ENCODE assay signal across 23 cellular contexts in the genomic region with DNA sequence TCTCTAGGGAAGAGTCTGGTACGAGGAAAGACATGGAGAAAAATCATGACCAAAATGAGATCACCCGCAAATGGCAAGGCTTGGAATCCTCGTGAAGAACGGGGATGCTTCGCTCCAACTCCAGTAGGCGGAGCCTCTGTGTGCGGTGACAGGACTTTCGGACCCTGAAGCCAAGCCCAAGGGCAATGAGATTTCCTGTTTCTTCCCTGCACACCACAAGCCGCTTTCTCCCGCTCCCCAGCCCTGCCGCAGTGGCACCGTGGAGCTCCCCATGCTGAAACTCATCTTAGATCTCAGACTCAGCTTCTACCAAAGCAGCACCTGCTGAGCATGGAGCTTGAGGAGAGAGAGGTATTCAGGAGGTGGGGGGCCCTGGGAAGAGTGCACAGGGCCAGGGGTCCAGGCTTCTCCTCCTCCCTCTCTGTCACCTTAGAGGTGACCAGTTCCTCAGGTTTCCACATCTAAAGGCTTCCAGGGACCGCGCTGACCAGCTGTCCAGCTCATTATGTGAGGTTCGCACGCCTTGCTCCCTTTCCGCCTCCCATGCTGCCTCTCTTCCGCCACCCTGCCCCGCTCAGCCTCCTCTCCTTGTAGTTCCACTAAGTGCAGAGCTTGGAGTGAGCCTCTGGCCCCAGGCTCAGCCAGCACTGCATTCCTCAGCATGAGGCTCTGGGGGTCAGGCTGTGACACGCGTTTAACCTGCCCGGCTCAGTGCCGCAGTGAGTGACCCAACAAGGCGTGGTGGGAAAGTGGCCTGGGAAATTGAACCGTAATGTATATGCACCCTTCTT.
A peak's percentile ranks its signal among the peaks of the same experiment; 100 is the strongest.
DNase-seq lines count a peak whose midpoint lies in the region; TF ChIP-seq lines count a peak whose summit lies in the region.
"Had no signal": no experiment of that assay in that cellular context is flagged by ENCODE, and none has a peak within 500 bp of the region (broad histone marks: within the 10 kb centered on the region; RNA-seq: fewer than 3 reads in every experiment).

No MANE protein-coding gene starts in this region.

- H3K36me3 ChIP-seq in right atrium auricular region (no peaks in the 10 kb centered on the region), left ventricle myocardium inferior (no peaks in the 10 kb centered on the region), Karpas-422 (ENCODE audit: insufficient read depth, low read length) (no peaks in the 10 kb centered on the region), transverse colon (no peaks in the 10 kb centered on the region)
- H3K36me3 ChIP-seq: gastroesophageal sphincter had no signal

- H3K27ac ChIP-seq in right atrium auricular region (no peak overlapping the region), left ventricle myocardium inferior (replicated peaks) (no peak overlapping the region), Karpas-422 (ENCODE audit: low read length) (no peak overlapping the region), transverse colon (no peak overlapping the region)
- H3K27ac ChIP-seq: A549, gastroesophageal sphincter, hepatocyte had no signal

- no peaks in the 10 kb centered on the region for H3K79me2 ChIP-seq in Karpas-422 (ENCODE audit: low read length)
- H3K79me2 ChIP-seq: hepatocyte had no signal

- no peak overlapping the region for H2AFZ ChIP-seq in Karpas-422 (ENCODE audit: low read length)
- H2AFZ ChIP-seq: hepatocyte had no signal

- no peak for TF ChIP-seq POLR2A in transverse colon (IDR thresholded peaks at IDR 0.05)

- in situ Hi-C loops in transverse colon (cut with MboI; ENCODE audit: low pct_ligation_motif_present in 1 of 4, low pct_unique_long_range_greater_than_20kb in 1 of 4, low sequenced_read_pairs in 3 of 4): no loop called here

- TF ChIP-seq CTCF in right atrium auricular region (IDR thresholded peaks at IDR 0.05) (no peak), left ventricle myocardium inferior (IDR thresholded peaks at IDR 0.05; ENCODE audit: borderline replicate concordance) (no peak), transverse colon (IDR thresholded peaks at IDR 0.05) (no peak)

- no peak overlapping the region for H3K4me2 ChIP-seq in Karpas-422 (ENCODE audit: low read depth, low read length, poor library complexity, severe bottlenecking)
- H3K4me2 ChIP-seq: A549, hepatocyte had no signal

- no peak for TF ChIP-seq EP300 in transverse colon (IDR thresholded peaks at IDR 0.05; ENCODE audit: low read depth)

- H3K4me1 ChIP-seq in right atrium auricular region: no peaks in the 10 kb centered on the region
- H3K4me1 ChIP-seq in left ventricle myocardium inferior: no peaks in the 10 kb centered on the region
- no peaks in the 10 kb centered on the region for H3K4me1 ChIP-seq in Karpas-422 (ENCODE audit: low read length)
- no peaks in the 10 kb centered on the region for H3K4me1 ChIP-seq in transverse colon
- H3K4me1 ChIP-seq: A549, gastroesophageal sphincter had no signal

- 50 to 70% methylated on average over 4 to 25 of the region's 25 CpGs for WGBS in transverse colon (ENCODE audit: low coverage in 1 of 2), 2 donors

- H3K27me3 ChIP-seq in right atrium auricular region (no peaks in the 10 kb centered on the region), left ventricle myocardium inferior (ENCODE audit: low read depth) (peaks cover 99% of the 10 kb centered on the region), Karpas-422 (ENCODE audit: low read length) (no peaks in the 10 kb centered on the region), transverse colon (no peaks in the 10 kb centered on the region)
- H3K27me3 ChIP-seq: hepatocyte had no signal

- H3K9me2 ChIP-seq in Karpas-422 (replicated peaks; ENCODE audit: insufficient read depth, low read length): no peaks in the 10 kb centered on the region

- H3K9me3 ChIP-seq in right atrium auricular region (no peaks in the 10 kb centered on the region), left ventricle myocardium inferior (replicated peaks) (no peaks in the 10 kb centered on the region), Karpas-422 (ENCODE audit: low read length) (no peaks in the 10 kb centered on the region), transverse colon (no peaks in the 10 kb centered on the region)
- H3K9me3 ChIP-seq: A549, gastroesophageal sphincter had no signal

- H4K20me1 ChIP-seq in Karpas-422 (ENCODE audit: insufficient read depth, low read depth, low read length): no peaks in the 10 kb centered on the region

- DNase-seq in right atrium auricular region (ENCODE audit: low spot score) (peak; percentile 52), left ventricle myocardium inferior (no peak), islet precursor cell (peak; percentile 90), posterior vena cava (ENCODE audit: low spot score) (peak; percentile 70), NCI-H526 treated with DMSO at 0.1 percent for 48 hours (lab: John Stamatoyannopoulos, UW) (no peak), HuH-7.5 (ENCODE audit: low spot score) (no peak), Karpas-422 (no peak), transverse colon (no peak)
- DNase-seq: activated B cell treated with CpG ODN at 0.5 μM for 24 hours; activated CD4-positive, alpha-beta T cell treated with anti-CD3 and anti-CD28 coated beads, Interleukin-2, amount 50 U/mL, for 1 hour; AML-193; CD4-positive, alpha-beta T cell; mesendoderm; NCI-H1092 treated with DMSO at 0.1 percent for 48 hours; NCI-H2029; NCI-H69; nucleus accumbens; stimulated activated CD4-positive, alpha-beta T cell treated with anti-CD3 and anti-CD28 coated beads, Interleukin-4, amount 100 ng/mL, for 1 hour; SW 1271; T1000 had no signal

- intact Hi-C loops in left ventricle myocardium inferior (cut with micrococcal nuclease) (no loop called here), posterior vena cava (cut with DNase I) (no loop called here), transverse colon (cut with DNase I; ENCODE audit: low total_unique reads) (no loop called here)

- no peak overlapping the region for H3K9ac ChIP-seq in Karpas-422 (ENCODE audit: low read length)

- no peak overlapping the region for H3K4me3 ChIP-seq in right atrium auricular region
- no peak overlapping the region for H3K4me3 ChIP-seq in left ventricle myocardium inferior
- no peak overlapping the region for H3K4me3 ChIP-seq in Karpas-422 (ENCODE audit: low read length)
- H3K4me3 ChIP-seq in transverse colon: no peak overlapping the region
- H3K4me3 ChIP-seq: A549, gastroesophageal sphincter, hepatocyte had no signal

Comparison
In these comparisons a context has a peak if more than half of its experiments do, and no peak if none do; other contexts are left out.
1. DNase-seq: peak in right atrium auricular region (single experiment), islet precursor cell (single experiment) and posterior vena cava (single experiment); none in left ventricle myocardium inferior (single experiment), NCI-H526 treated with DMSO at 0.1 percent for 48 hours (single experiment), HuH-7.5 (single experiment), Karpas-422 (single experiment) and transverse colon (single experiment).